In the genomic region with DNA sequence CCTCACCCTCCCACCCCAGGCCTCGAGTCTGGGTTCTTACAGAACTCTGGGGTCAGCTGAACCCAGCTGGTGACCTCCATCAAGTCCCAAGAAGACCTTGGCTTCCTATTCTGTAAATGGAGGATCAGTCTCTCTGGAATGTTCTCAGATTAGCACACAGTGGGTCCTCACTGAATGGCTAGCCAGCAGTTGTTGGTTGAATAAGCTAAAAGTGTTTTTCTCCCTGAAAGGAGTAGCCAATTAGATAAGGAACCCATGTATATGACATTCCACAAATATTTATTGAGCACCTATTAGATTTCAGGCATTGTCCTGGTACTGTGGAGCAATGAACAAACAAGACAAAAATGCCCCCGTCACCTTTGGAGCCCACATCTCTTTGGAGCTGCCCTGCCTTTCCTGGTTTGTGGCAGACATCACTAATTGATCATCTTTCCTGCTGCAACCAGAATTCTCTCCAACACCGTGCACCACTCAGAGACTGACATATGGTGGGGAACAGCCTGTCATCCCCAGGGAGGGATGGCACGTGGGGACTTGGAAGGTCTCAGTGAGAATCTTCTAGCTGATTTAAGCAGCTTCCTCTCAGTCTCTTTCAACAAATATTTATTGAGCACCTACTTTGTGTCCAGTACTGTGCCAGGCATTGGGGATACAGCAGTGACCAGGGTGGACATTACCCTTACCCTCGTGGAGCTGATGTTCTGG, we compare ENCODE assay signal across 1 cellular context.
TF ChIP-seq lines count a peak whose summit lies in the region.

No MANE protein-coding gene starts in this region.

TF ChIP-seq in IMR-90, 13 proteins besides CTCF, POLR2A, EP300 and RAD21:
- TF ChIP-seq FOS (IDR thresholded peaks at IDR 0.05; ENCODE audit: low read depth, low read length) (no peak), MAFK (IDR thresholded peaks at IDR 0.05; ENCODE audit: low read depth, low read length) (no peak), BHLHE40 (IDR thresholded peaks at IDR 0.05; ENCODE audit: low read depth, low read length) (no peak), CEBPB (IDR thresholded peaks at IDR 0.05; ENCODE audit: low read depth, low read length) (no peak), RFX5 (IDR thresholded peaks at IDR 0.05; ENCODE audit: low read depth, low read length) (no peak), CHD1 (IDR thresholded peaks at IDR 0.05; ENCODE audit: low read depth, low read length) (no peak), MAZ (IDR thresholded peaks at IDR 0.05; ENCODE audit: borderline replicate concordance, low read depth, low read length) (no peak), NFE2L2 (IDR thresholded peaks at IDR 0.05; ENCODE audit: low read depth, low read length) (no peak)
- TF ChIP-seq, protein P1, sequence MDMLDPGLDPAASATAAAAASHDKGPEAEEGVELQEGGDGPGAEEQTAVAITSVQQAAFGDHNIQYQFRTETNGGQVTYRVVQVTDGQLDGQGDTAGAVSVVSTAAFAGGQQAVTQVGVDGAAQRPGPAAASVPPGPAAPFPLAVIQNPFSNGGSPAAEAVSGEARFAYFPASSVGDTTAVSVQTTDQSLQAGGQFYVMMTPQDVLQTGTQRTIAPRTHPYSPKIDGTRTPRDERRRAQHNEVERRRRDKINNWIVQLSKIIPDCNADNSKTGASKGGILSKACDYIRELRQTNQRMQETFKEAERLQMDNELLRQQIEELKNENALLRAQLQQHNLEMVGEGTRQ (IDR thresholded peaks at IDR 0.05; ENCODE audit: low read depth, low read length): no peak
- TF ChIP-seq, protein P2, sequence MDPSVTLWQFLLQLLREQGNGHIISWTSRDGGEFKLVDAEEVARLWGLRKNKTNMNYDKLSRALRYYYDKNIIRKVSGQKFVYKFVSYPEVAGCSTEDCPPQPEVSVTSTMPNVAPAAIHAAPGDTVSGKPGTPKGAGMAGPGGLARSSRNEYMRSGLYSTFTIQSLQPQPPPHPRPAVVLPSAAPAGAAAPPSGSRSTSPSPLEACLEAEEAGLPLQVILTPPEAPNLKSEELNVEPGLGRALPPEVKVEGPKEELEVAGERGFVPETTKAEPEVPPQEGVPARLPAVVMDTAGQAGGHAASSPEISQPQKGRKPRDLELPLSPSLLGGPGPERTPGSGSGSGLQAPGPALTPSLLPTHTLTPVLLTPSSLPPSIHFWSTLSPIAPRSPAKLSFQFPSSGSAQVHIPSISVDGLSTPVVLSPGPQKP (IDR thresholded peaks at IDR 0.05; ENCODE audit: borderline replicate concordance, low read depth, low read length): no peak
TF ChIP-seq in IMR-90: peak in this region for 0.
